ENCODE assay signal across 1 cellular context in genomic region chr7:66413379-66414114, GRCh38.
TF ChIP-seq lines count a peak whose summit lies in the region.

No MANE protein-coding gene starts in this region.

TF ChIP-seq in HepG2, 621 proteins besides CTCF, POLR2A, EP300 and RAD21 (continued from another document):
- peak; percentile 58; the same call in 1 of the 2 replicates for TF ChIP-seq ZBTB33 (CRISPR knock-in tag; IDR thresholded peaks at IDR 0.05)
- TF ChIP-seq ZMYM3 (CRISPR knock-in tag; IDR thresholded peaks at IDR 0.05): no peak
TF ChIP-seq in HepG2: peak in this region for 1.
